1 cellular context compared by ENCODE assay signal in the genomic region with DNA sequence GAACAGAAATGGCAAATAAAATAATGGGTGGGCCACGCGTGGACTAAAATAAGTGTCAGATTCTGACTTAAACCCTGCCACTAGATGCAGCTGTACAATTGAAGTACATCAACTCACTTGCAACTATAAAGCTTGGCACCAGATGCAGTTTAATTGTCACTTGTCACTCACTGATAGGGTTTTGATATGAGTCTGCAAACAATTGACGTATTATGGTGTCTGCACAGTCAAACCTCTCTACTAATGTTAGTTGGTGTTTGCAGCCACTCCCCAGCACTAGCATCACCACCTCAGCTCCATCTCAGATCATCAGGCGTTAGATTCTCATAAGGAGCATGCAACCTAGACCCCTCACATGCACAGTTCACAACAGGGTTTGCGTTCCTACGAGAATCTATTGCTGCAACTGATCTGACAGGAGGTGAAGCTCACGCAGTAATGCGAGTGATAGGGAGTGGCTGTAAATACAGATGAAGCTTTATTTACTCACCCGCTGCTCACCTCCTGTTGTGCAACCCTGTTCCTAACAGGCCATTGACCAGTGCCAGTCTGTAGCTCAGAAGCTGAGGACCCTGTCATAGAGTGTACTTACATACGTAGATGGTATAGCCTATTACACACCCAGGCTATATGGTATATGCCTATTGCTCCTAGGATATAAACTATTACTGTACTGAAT.
TF ChIP-seq lines count a peak whose summit lies in the region.

No MANE protein-coding gene starts in this region.

TF ChIP-seq in HepG2, 621 proteins besides CTCF, POLR2A, EP300 and RAD21 (continued from another document and continues in another):
- TF ChIP-seq, protein P1, sequence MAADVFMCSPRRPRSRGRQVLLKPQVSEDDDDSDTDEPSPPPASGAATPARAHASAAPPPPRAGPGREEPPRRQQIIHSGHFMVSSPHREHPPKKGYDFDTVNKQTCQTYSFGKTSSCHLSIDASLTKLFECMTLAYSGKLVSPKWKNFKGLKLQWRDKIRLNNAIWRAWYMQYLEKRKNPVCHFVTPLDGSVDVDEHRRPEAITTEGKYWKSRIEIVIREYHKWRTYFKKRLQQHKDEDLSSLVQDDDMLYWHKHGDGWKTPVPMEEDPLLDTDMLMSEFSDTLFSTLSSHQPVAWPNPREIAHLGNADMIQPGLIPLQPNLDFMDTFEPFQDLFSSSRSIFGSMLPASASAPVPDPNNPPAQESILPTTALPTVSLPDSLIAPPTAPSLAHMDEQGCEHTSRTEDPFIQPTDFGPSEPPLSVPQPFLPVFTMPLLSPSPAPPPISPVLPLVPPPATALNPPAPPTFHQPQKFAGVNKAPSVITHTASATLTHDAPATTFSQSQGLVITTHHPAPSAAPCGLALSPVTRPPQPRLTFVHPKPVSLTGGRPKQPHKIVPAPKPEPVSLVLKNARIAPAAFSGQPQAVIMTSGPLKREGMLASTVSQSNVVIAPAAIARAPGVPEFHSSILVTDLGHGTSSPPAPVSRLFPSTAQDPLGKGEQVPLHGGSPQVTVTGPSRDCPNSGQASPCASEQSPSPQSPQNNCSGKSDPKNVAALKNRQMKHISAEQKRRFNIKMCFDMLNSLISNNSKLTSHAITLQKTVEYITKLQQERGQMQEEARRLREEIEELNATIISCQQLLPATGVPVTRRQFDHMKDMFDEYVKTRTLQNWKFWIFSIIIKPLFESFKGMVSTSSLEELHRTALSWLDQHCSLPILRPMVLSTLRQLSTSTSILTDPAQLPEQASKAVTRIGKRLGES (CRISPR knock-in tag; IDR thresholded peaks at IDR 0.05; ENCODE audit: borderline replicate concordance) = no peak
- TF ChIP-seq CBX5 (CRISPR knock-in tag; IDR thresholded peaks at IDR 0.05; ENCODE audit: borderline replicate concordance) (peak; percentile 89), EED (CRISPR knock-in tag; IDR thresholded peaks at IDR 0.05) (no peak), PHF5A (CRISPR knock-in tag; IDR thresholded peaks at IDR 0.05; ENCODE audit: low read depth, unreplicated experiment) (peak; percentile 54), ZNF460 (CRISPR knock-in tag; IDR thresholded peaks at IDR 0.05; ENCODE audit: borderline replicate concordance) (no peak), SATB2 (CRISPR knock-in tag; IDR thresholded peaks at IDR 0.05) (no peak), KLF6 (CRISPR knock-in tag; IDR thresholded peaks at IDR 0.05) (no peak), MAFG (CRISPR knock-in tag; IDR thresholded peaks at IDR 0.05) (no peak), ARNT (IDR thresholded peaks at IDR 0.05) (no peak), ZNF879 (CRISPR knock-in tag; IDR thresholded peaks at IDR 0.05) (no peak), ONECUT2 (CRISPR knock-in tag; IDR thresholded peaks at IDR 0.05) (0 out of 2 replicates have a peak, but pooled peaks have one; percentile 40), SALL2 (CRISPR knock-in tag; IDR thresholded peaks at IDR 0.05) (no peak), ZNF33A (CRISPR knock-in tag; IDR thresholded peaks at IDR 0.05; ENCODE audit: borderline replicate concordance) (no peak), GTF3A (CRISPR knock-in tag; conservative IDR thresholded peaks at IDR 0.05) (no peak), SALL1 (CRISPR knock-in tag; IDR thresholded peaks at IDR 0.05) (peak; percentile 97), MED13 (CRISPR knock-in tag; IDR thresholded peaks at IDR 0.05) (no peak), TP53 (CRISPR knock-in tag; conservative IDR thresholded peaks at IDR 0.05) (0 out of 2 replicates have a peak, but pooled peaks have one; percentile 42), NFKBIZ (CRISPR knock-in tag; IDR thresholded peaks at IDR 0.05) (peak; percentile 54; the same call in 1 of the 2 replicates), SPEN (CRISPR knock-in tag; IDR thresholded peaks at IDR 0.05; ENCODE audit: low read depth) (no peak), ZNF614 (CRISPR knock-in tag; IDR thresholded peaks at IDR 0.05; ENCODE audit: borderline replicate concordance) (peak; percentile 95), ZNF83 (CRISPR knock-in tag; IDR thresholded peaks at IDR 0.05; ENCODE audit: borderline replicate concordance) (no peak), HMG20B (CRISPR knock-in tag; conservative IDR thresholded peaks at IDR 0.05) (no peak), ERF (CRISPR knock-in tag; IDR thresholded peaks at IDR 0.05) (peak; percentile 91), HCFC1 (IDR thresholded peaks at IDR 0.05; ENCODE audit: low read depth, low read length) (no peak), ZKSCAN5 (CRISPR knock-in tag; IDR thresholded peaks at IDR 0.05) (peak; percentile 99), NR2F2 (IDR thresholded peaks at IDR 0.05; ENCODE audit: borderline replicate concordance, low read depth) (peak; percentile 27; the same call in 1 of the 2 replicates), KDM1A (CRISPR knock-in tag; IDR thresholded peaks at IDR 0.05) (0 out of 2 replicates have a peak, but pooled peaks have one; percentile 12), TBL1XR1 (IDR thresholded peaks at IDR 0.05; ENCODE audit: borderline replicate concordance, low read length, partially characterized antibody) (no peak)
- TF ChIP-seq, protein P2, sequence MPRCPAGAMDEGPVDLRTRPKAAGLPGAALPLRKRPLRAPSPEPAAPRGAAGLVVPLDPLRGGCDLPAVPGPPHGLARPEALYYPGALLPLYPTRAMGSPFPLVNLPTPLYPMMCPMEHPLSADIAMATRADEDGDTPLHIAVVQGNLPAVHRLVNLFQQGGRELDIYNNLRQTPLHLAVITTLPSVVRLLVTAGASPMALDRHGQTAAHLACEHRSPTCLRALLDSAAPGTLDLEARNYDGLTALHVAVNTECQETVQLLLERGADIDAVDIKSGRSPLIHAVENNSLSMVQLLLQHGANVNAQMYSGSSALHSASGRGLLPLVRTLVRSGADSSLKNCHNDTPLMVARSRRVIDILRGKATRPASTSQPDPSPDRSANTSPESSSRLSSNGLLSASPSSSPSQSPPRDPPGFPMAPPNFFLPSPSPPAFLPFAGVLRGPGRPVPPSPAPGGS (CRISPR knock-in tag; IDR thresholded peaks at IDR 0.05) = no peak
- TF ChIP-seq, protein P3, sequence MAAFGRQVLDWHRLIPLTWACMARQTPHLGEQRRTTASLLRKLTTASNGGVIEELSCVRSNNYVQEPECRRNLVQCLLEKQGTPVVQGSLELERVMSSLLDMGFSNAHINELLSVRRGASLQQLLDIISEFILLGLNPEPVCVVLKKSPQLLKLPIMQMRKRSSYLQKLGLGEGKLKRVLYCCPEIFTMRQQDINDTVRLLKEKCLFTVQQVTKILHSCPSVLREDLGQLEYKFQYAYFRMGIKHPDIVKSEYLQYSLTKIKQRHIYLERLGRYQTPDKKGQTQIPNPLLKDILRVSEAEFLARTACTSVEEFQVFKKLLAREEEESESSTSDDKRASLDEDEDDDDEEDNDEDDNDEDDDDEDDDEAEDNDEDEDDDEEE (CRISPR knock-in tag; IDR thresholded peaks at IDR 0.05) = no peak
- TF ChIP-seq, protein P4, sequence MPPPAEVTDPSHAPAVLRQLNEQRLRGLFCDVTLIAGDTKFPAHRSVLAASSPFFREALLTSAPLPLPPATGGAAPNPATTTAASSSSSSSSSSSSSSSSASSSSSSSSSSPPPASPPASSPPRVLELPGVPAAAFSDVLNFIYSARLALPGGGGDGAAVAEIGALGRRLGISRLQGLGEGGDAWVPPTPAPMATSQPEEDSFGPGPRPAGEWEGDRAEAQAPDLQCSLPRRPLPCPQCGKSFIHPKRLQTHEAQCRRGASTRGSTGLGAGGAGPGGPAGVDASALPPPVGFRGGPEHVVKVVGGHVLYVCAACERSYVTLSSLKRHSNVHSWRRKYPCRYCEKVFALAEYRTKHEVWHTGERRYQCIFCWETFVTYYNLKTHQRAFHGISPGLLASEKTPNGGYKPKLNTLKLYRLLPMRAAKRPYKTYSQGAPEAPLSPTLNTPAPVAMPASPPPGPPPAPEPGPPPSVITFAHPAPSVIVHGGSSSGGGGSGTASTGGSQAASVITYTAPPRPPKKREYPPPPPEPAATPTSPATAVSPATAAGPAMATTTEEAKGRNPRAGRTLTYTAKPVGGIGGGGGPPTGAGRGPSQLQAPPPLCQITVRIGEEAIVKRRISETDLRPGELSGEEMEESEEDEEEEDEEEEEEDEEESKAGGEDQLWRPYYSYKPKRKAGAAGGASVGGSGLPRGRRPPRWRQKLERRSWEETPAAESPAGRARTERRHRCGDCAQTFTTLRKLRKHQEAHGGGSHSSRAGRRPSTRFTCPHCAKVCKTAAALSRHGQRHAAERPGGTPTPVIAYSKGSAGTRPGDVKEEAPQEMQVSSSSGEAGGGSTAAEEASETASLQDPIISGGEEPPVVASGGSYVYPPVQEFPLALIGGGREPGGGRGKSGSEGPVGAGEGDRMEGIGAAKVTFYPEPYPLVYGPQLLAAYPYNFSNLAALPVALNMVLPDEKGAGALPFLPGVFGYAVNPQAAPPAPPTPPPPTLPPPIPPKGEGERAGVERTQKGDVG (CRISPR knock-in tag; IDR thresholded peaks at IDR 0.05; ENCODE audit: borderline replicate concordance) = no peak
- TF ChIP-seq, protein P5, sequence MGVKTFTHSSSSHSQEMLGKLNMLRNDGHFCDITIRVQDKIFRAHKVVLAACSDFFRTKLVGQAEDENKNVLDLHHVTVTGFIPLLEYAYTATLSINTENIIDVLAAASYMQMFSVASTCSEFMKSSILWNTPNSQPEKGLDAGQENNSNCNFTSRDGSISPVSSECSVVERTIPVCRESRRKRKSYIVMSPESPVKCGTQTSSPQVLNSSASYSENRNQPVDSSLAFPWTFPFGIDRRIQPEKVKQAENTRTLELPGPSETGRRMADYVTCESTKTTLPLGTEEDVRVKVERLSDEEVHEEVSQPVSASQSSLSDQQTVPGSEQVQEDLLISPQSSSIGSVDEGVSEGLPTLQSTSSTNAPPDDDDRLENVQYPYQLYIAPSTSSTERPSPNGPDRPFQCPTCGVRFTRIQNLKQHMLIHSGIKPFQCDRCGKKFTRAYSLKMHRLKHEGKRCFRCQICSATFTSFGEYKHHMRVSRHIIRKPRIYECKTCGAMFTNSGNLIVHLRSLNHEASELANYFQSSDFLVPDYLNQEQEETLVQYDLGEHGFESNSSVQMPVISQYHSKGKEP (CRISPR knock-in tag; IDR thresholded peaks at IDR 0.05) = no peak
- TF ChIP-seq, protein P6, sequence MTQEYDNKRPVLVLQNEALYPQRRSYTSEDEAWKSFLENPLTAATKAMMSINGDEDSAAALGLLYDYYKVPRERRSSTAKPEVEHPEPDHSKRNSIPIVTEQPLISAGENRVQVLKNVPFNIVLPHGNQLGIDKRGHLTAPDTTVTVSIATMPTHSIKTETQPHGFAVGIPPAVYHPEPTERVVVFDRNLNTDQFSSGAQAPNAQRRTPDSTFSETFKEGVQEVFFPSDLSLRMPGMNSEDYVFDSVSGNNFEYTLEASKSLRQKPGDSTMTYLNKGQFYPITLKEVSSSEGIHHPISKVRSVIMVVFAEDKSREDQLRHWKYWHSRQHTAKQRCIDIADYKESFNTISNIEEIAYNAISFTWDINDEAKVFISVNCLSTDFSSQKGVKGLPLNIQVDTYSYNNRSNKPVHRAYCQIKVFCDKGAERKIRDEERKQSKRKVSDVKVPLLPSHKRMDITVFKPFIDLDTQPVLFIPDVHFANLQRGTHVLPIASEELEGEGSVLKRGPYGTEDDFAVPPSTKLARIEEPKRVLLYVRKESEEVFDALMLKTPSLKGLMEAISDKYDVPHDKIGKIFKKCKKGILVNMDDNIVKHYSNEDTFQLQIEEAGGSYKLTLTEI (CRISPR knock-in tag; conservative IDR thresholded peaks at IDR 0.05) = no peak
- TF ChIP-seq, protein P7, sequence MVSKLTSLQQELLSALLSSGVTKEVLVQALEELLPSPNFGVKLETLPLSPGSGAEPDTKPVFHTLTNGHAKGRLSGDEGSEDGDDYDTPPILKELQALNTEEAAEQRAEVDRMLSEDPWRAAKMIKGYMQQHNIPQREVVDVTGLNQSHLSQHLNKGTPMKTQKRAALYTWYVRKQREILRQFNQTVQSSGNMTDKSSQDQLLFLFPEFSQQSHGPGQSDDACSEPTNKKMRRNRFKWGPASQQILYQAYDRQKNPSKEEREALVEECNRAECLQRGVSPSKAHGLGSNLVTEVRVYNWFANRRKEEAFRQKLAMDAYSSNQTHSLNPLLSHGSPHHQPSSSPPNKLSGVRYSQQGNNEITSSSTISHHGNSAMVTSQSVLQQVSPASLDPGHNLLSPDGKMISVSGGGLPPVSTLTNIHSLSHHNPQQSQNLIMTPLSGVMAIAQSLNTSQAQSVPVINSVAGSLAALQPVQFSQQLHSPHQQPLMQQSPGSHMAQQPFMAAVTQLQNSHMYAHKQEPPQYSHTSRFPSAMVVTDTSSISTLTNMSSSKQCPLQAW (CRISPR knock-in tag; IDR thresholded peaks at IDR 0.05) = peak; percentile 85
- TF ChIP-seq, protein P8, sequence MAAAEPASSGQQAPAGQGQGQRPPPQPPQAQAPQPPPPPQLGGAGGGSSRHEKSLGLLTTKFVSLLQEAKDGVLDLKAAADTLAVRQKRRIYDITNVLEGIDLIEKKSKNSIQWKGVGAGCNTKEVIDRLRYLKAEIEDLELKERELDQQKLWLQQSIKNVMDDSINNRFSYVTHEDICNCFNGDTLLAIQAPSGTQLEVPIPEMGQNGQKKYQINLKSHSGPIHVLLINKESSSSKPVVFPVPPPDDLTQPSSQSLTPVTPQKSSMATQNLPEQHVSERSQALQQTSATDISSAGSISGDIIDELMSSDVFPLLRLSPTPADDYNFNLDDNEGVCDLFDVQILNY (CRISPR knock-in tag; conservative IDR thresholded peaks at IDR 0.05) = no peak
- TF ChIP-seq, protein P9, sequence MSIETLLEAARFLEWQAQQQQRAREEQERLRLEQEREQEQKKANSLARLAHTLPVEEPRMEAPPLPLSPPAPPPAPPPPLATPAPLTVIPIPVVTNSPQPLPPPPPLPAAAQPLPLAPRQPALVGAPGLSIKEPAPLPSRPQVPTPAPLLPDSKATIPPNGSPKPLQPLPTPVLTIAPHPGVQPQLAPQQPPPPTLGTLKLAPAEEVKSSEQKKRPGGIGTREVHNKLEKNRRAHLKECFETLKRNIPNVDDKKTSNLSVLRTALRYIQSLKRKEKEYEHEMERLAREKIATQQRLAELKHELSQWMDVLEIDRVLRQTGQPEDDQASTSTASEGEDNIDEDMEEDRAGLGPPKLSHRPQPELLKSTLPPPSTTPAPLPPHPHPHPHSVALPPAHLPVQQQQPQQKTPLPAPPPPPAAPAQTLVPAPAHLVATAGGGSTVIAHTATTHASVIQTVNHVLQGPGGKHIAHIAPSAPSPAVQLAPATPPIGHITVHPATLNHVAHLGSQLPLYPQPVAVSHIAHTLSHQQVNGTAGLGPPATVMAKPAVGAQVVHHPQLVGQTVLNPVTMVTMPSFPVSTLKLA (IDR thresholded peaks at IDR 0.05) = no peak
- TF ChIP-seq, protein P10, sequence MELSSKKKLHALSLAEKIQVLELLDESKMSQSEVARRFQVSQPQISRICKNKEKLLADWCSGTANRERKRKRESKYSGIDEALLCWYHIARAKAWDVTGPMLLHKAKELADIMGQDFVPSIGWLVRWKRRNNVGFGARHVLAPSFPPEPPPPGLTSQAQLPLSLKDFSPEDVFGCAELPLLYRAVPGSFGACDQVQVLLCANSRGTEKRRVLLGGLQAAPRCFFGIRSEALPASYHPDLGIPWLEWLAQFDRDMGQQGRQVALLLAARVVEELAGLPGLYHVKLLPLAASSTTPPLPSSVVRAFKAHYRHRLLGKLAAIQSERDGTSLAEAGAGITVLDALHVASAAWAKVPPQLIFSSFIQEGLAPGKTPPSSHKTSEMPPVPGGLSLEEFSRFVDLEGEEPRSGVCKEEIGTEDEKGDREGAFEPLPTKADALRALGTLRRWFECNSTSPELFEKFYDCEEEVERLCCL (CRISPR knock-in tag; IDR thresholded peaks at IDR 0.05; ENCODE audit: borderline replicate concordance) = no peak
